8 cellular contexts compared by ENCODE assay signal in the genomic region with DNA sequence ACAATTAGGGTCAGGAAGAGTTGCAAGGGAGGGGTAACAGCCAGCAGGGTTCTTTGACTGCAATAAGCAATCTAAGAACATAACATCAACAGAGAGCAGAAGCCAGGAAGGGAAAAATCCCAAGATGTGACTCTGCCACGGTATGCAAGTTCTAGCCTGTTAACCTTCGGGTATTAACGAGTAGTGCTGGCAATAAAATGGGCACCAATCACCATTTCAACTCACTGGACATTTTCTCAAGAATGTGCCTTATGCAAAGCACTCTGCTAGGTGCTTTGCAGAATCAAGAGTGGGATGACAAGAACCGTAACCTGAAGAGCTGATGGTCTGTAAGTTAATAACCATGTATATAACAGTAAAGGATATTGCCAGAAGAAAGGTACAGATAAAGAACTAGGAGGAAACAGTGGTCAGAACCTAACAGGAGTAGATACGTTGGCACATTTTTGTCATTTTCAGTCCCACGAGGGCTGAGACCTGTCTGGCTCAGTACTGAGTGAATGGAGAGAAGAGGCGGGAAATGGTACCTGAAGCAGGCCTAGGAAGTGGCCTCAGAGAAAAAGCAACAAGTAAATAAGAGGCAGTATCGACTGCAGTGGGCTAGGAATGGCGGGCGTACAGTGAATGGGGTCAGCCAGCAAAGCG. TPM values are rescaled to one million over a fixed set of nuclear protein-coding genes. Genes with fewer than 3 reads are reported as not detected.
DNase-seq lines count a peak whose midpoint lies in the region; ATAC-seq, FAIRE-seq and TF ChIP-seq lines count a peak whose summit lies in the region.

No MANE protein-coding gene starts in this region.

- peaks cover 31% of the 10 kb centered on the region for H3K4me1 Mint-ChIP-seq in activated naive CD4-positive, alpha-beta T cell treated with anti-CD3 and anti-CD28 coated beads for 36 hours (ENCODE audit: low read depth)

- H3K4me3 Mint-ChIP-seq in activated naive CD4-positive, alpha-beta T cell treated with anti-CD3 and anti-CD28 coated beads for 36 hours: peak overlapping the region; percentile 95

- intact Hi-C loops in activated naive CD4-positive, alpha-beta T cell treated with anti-CD3 and anti-CD28 coated beads for 36 hours (cut with micrococcal nuclease): loop anchor here (2.0 to 10.0 kb wide), 8 partner anchors 73 to 1952 kb away; a partner anchor contains a TSS
- intact Hi-C loops in mucosa of descending colon (cut with DNase I, micrococcal nuclease): no loop called here

- peaks cover 8% of the 10 kb centered on the region for H3K36me3 Mint-ChIP-seq in activated naive CD4-positive, alpha-beta T cell treated with anti-CD3 and anti-CD28 coated beads for 36 hours (ENCODE audit: low read depth)

- no peaks in the 10 kb centered on the region for H4K20me1 ChIP-seq in OCI-LY3 (ENCODE audit: insufficient read depth, low read length)

- H3K27ac ChIP-seq in OCI-LY3 (ENCODE audit: low read length): peak overlapping the region; percentile 93
- H3K27ac ChIP-seq in coronary artery: peak overlapping the region in 1 of 2 donors; percentile 89

- peak; percentile 0 for ATAC-seq in HG02623 (IDR thresholded peaks at IDR 0.05; ENCODE audit: unreplicated experiment)
- peak; percentile 2 for ATAC-seq in mucosa of descending colon

- no peaks in the 10 kb centered on the region for H3K27me3 ChIP-seq in OCI-LY3 (ENCODE audit: low read depth, low read length)

- H3K9me3 ChIP-seq in OCI-LY3 (ENCODE audit: insufficient read depth, low read length) (no peaks in the 10 kb centered on the region), mucosa of descending colon (no peaks in the 10 kb centered on the region)

- H3K27me3 Mint-ChIP-seq in activated naive CD4-positive, alpha-beta T cell treated with anti-CD3 and anti-CD28 coated beads for 36 hours (ENCODE audit: low read depth): no peaks in the 10 kb centered on the region

- TF ChIP-seq CTCF in OCI-LY3 (IDR thresholded peaks at IDR 0.05; ENCODE audit: low read depth, low read length) (no peak), coronary artery (IDR thresholded peaks at IDR 0.05) (no peak), mucosa of descending colon (IDR thresholded peaks at IDR 0.05) (no peak)

- peak overlapping the region; percentile 99 for H3K9ac ChIP-seq in OCI-LY3 (ENCODE audit: low read length)

- H2AFZ ChIP-seq in OCI-LY3 (ENCODE audit: low read depth, low read length): peak overlapping the region; percentile 31

- DNase-seq in activated naive CD4-positive, alpha-beta T cell treated with anti-CD3 and anti-CD28 coated beads for 36 hours: peak; percentile 12
- DNase-seq in activated naive CD4-positive, alpha-beta T cell (lab: John Stamatoyannopoulos, UW): no peak
- no peak for DNase-seq in coronary artery (ENCODE audit: low spot score)
- peak in 1 of 3 donors; percentile 21 for DNase-seq in mucosa of descending colon
- no peak for DNase-seq in urothelium cell line (ENCODE audit: low spot score)
- DNase-seq in COR-L47 (lab: John Stamatoyannopoulos, UW): no peak

- H3K27ac Mint-ChIP-seq in activated naive CD4-positive, alpha-beta T cell treated with anti-CD3 and anti-CD28 coated beads for 36 hours: peak overlapping the region; percentile 97

- FAIRE-seq in urothelium cell line (lab: Jason Lieb, UNC): no peak

- H3K36me3 ChIP-seq in OCI-LY3 (replicated peaks; ENCODE audit: low read depth, low read length) (peaks cover 8% of the 10 kb centered on the region), mucosa of descending colon (ENCODE audit: low read depth) (no peaks in the 10 kb centered on the region)

- H3K4me2 ChIP-seq in OCI-LY3 (ENCODE audit: low read length): peak overlapping the region; percentile 87

- H3K4me1 ChIP-seq in OCI-LY3 (ENCODE audit: low read length) (peaks cover 41% of the 10 kb centered on the region), mucosa of descending colon (ENCODE audit: low read depth) (peaks cover 21% of the 10 kb centered on the region)

- H3K4me3 ChIP-seq in OCI-LY3 (ENCODE audit: low read length): peak overlapping the region; percentile 96
- H3K4me3 ChIP-seq in coronary artery: peak overlapping the region; percentile 93
- peak overlapping the region; percentile 89 for H3K4me3 ChIP-seq in mucosa of descending colon

- peaks cover 39% of the 10 kb centered on the region for H3K79me2 ChIP-seq in OCI-LY3 (ENCODE audit: low read length)

- H3K9me3 Mint-ChIP-seq in activated naive CD4-positive, alpha-beta T cell treated with anti-CD3 and anti-CD28 coated beads for 36 hours: no peaks in the 10 kb centered on the region

- CTCF ChIA-PET in activated naive CD4-positive, alpha-beta T cell treated with anti-CD3 and anti-CD28 coated beads for 36 hours (lab: Charles Lee): no interaction called here

RNA-seq across cellular contexts. Expression of a gene that starts 2.7 kb away (rescaled TPM):
- 1 to 10 TPM; 7.2 to 7.9 TPM for total RNA-seq in activated naive CD4-positive, alpha-beta T cell treated with anti-CD3 and anti-CD28 coated beads for 36 hours
- 10 to 100 TPM; 21.8 to 59.8 (median 50.3) TPM for total RNA-seq in mucosa of descending colon
